Comparison of ENCODE assay signal across 12 cellular contexts in the genomic region with DNA sequence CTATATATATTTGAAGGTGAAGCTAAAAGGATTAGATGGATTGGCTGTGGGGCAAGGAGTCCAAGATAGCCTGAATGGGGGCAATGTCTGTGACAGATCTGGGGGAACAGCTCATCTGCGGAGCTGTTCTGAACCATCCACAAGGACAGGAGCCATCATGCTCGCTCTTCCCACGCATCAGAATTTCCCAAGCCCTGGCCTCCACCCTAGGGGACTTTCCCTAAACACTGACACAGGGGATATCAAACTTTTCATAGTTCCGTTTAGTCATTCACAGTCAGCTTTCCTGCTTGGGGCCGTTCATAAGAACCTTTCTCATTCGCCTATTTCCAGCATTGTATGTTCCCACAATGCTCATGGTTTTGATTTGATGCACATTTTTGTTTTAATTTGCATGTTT. TPM values are rescaled to one million over a fixed set of nuclear protein-coding genes. Genes with fewer than 3 reads are reported as not detected.
DNase-seq lines count a peak whose midpoint lies in the region; FAIRE-seq and TF ChIP-seq lines count a peak whose summit lies in the region.
"Had no signal": no experiment of that assay in that cellular context is flagged by ENCODE, and none has a peak within 500 bp of the region (broad histone marks: within the 10 kb centered on the region; RNA-seq: fewer than 3 reads in every experiment).

No MANE protein-coding gene starts in this region.

- H3K27me3 ChIP-seq in breast epithelium, result no peaks in the 10 kb centered on the region
- H3K27me3 ChIP-seq in brain microvascular endothelial cell (replicated peaks), result no peaks in the 10 kb centered on the region
- no peaks in the 10 kb centered on the region for H3K27me3 ChIP-seq in uterus
- H3K27me3 ChIP-seq: esophagus squamous epithelium had no signal

- no peaks in the 10 kb centered on the region for H3K36me3 Mint-ChIP-seq in MCF 10A (ENCODE audit: insufficient read depth, unreplicated experiment)
- H3K36me3 Mint-ChIP-seq: activated naive CD8-positive, alpha-beta T cell treated with anti-CD3 and anti-CD28 coated beads, Interleukin-2, amount 10 ng/mL, durations not matched to agents 7 days and 5 days had no signal

- no peak for FAIRE-seq in GM19239 (lab: Jason Lieb, UNC)

- CTCF ChIA-PET in MCF 10A (lab: Yijun Ruan, JAX), result interaction anchor here (1.0 to 3.0 kb wide), 5 partner anchors 12 to 306 kb away, joined by 3 to 21 read pairs (median 6); no protein-coding TSS in a partner anchor

- no peak overlapping the region for H3K27ac Mint-ChIP-seq in MCF 10A (ENCODE audit: low read depth, unreplicated experiment)
- H3K27ac Mint-ChIP-seq: activated naive CD8-positive, alpha-beta T cell treated with anti-CD3 and anti-CD28 coated beads, Interleukin-2, amount 10 ng/mL, durations not matched to agents 7 days and 5 days had no signal

- TF ChIP-seq POLR2A in breast epithelium (IDR thresholded peaks at IDR 0.05), result no peak
- no peak for TF ChIP-seq POLR2A in uterus (IDR thresholded peaks at IDR 0.05)

- no peak overlapping the region for H3K4me3 ChIP-seq in breast epithelium
- H3K4me3 ChIP-seq in brain microvascular endothelial cell (ENCODE audit: low read depth, low read length), result no peak overlapping the region
- no peak overlapping the region for H3K4me3 ChIP-seq in uterus
- H3K4me3 ChIP-seq: esophagus squamous epithelium had no signal

- H3K9me3 ChIP-seq in breast epithelium (no peaks in the 10 kb centered on the region), uterus (no peaks in the 10 kb centered on the region)
- H3K9me3 ChIP-seq: esophagus squamous epithelium had no signal

- in situ Hi-C loops in brain microvascular endothelial cell (cut with HindIII; ENCODE audit: low pct_ligation_motif_present, low sequenced_read_pairs), result no loop called here

- H3K4me1 Mint-ChIP-seq in MCF 10A (ENCODE audit: insufficient read depth, unreplicated experiment), result peaks cover 27% of the 10 kb centered on the region

- no peaks in the 10 kb centered on the region for H3K27me3 Mint-ChIP-seq in MCF 10A (ENCODE audit: insufficient read depth, unreplicated experiment)
- H3K27me3 Mint-ChIP-seq: activated naive CD8-positive, alpha-beta T cell treated with anti-CD3 and anti-CD28 coated beads, Interleukin-2, amount 10 ng/mL, durations not matched to agents 7 days and 5 days had no signal

- POLR2A ChIA-PET in MCF 10A (lab: Yijun Ruan, JAX), result no interaction called here

- intact Hi-C loops in MCF 10A (cut with micrococcal nuclease), result no loop called here
- intact Hi-C loops in breast epithelium (cut with DNase I; ENCODE audit: low total_unique reads), result no loop called here
- intact Hi-C loops in posterior vena cava (cut with DNase I), result no loop called here
- intact Hi-C loops in uterus (cut with DNase I; ENCODE audit: low total_unique reads), result no loop called here

- DNase-seq in MCF 10A (ENCODE audit: unreplicated experiment), result peak; percentile 66
- DNase-seq in breast epithelium (ENCODE audit: low spot score in 2 of 2), result no peak
- DNase-seq in brain microvascular endothelial cell, result peak; percentile 72
- peak; percentile 82 for DNase-seq in posterior vena cava (ENCODE audit: low spot score)
- DNase-seq in uterus, result peak in 1 of 2 donors; percentile 47
- DNase-seq in NCI-H446 treated with DMSO at 0.1 percent for 48 hours (lab: John Stamatoyannopoulos, UW), result no peak
- DNase-seq in GM19239 (ENCODE audit: insufficient read length, low spot score), result no peak
- no peak for DNase-seq in NCI-H1105 treated with DMSO at 0.1 percent for 48 hours (lab: John Stamatoyannopoulos, UW)
- DNase-seq: activated naive CD8-positive, alpha-beta T cell treated with anti-CD3 and anti-CD28 coated beads, Interleukin-2, amount 10 ng/mL, durations not matched to agents 7 days and 5 days; esophagus squamous epithelium had no signal

- no peak for TF ChIP-seq CTCF in MCF 10A (IDR thresholded peaks at IDR 0.05; ENCODE audit: unreplicated experiment)
- no peak for TF ChIP-seq CTCF in breast epithelium (IDR thresholded peaks at IDR 0.05)
- TF ChIP-seq CTCF in brain microvascular endothelial cell (IDR thresholded peaks at IDR 0.05; ENCODE audit: low read depth, low read length, missing control alignments), result no peak
- TF ChIP-seq CTCF in uterus (IDR thresholded peaks at IDR 0.05), result no peak

- H3K27ac ChIP-seq in breast epithelium (no peak overlapping the region), brain microvascular endothelial cell (peak overlapping the region; percentile 61), uterus (peak overlapping the region; percentile 39 to 45)
- H3K27ac ChIP-seq: C4-2B, esophagus squamous epithelium had no signal

- no peaks in the 10 kb centered on the region for H3K9me3 Mint-ChIP-seq in MCF 10A (ENCODE audit: unreplicated experiment)
- H3K9me3 Mint-ChIP-seq: activated naive CD8-positive, alpha-beta T cell treated with anti-CD3 and anti-CD28 coated beads, Interleukin-2, amount 10 ng/mL, durations not matched to agents 7 days and 5 days had no signal

- H3K4me1 ChIP-seq in breast epithelium, result peaks cover 0 to 8% of the 10 kb centered on the region in 2 donors
- peaks cover 0 to 9% of the 10 kb centered on the region in 2 donors for H3K4me1 ChIP-seq in uterus

- no peak overlapping the region for H3K4me3 Mint-ChIP-seq in MCF 10A (ENCODE audit: unreplicated experiment)
- H3K4me3 Mint-ChIP-seq: activated naive CD8-positive, alpha-beta T cell treated with anti-CD3 and anti-CD28 coated beads, Interleukin-2, amount 10 ng/mL, durations not matched to agents 7 days and 5 days had no signal

- H3K36me3 ChIP-seq in breast epithelium (no peaks in the 10 kb centered on the region), brain microvascular endothelial cell (replicated peaks) (no peaks in the 10 kb centered on the region), uterus (no peaks in the 10 kb centered on the region)
- H3K36me3 ChIP-seq: esophagus squamous epithelium had no signal

- BruUV-seq in MCF 10A (replicated peaks; lab: Mats Ljungman, UMichigan), result no TSS peak

RNA-seq across cellular contexts. Expression of gene CCN6, which starts 37.6 kb away (rescaled TPM):
- total RNA-seq in MCF 10A (2022) (not detected in 2 replicates), breast epithelium (not detected), posterior vena cava (not detected), uterus (not detected)
- total RNA-seq: activated naive CD8-positive, alpha-beta T cell treated with anti-CD3 and anti-CD28 coated beads, Interleukin-2, amount 10 ng/mL, durations not matched to agents 7 days and 5 days; mononuclear cell had no signal

Comparison
In these comparisons a context has a peak if more than half of its experiments do, and no peak if none do; other contexts are left out.
1. DNase-seq: peak in MCF 10A (single experiment), brain microvascular endothelial cell (single experiment) and posterior vena cava (single experiment); none in breast epithelium (0 of 2), NCI-H446 treated with DMSO at 0.1 percent for 48 hours (single experiment), GM19239 (single experiment) and NCI-H1105 treated with DMSO at 0.1 percent for 48 hours (single experiment).
2. H3K27ac ChIP-seq: peak in brain microvascular endothelial cell (single experiment) and uterus (2 of 2); none in breast epithelium (0 of 2).